2 cellular contexts compared by ENCODE assay signal in genomic region chr15:69885182-69886041, GRCh38.
TF ChIP-seq lines count a peak whose summit lies in the region.

No MANE protein-coding gene starts in this region.

TF ChIP-seq in GM23338, 12 proteins besides CTCF, POLR2A, EP300 and RAD21:
- TF ChIP-seq ZNF331 (CRISPR knock-in tag; IDR thresholded peaks at IDR 0.05; ENCODE audit: low read depth) = no peak
- TF ChIP-seq ETS1 (IDR thresholded peaks at IDR 0.05) = no peak
- TF ChIP-seq ZNF462 (CRISPR knock-in tag; IDR thresholded peaks at IDR 0.05) = no peak
- TF ChIP-seq STAT1 (IDR thresholded peaks at IDR 0.05; ENCODE audit: unreplicated experiment) = no peak
- TF ChIP-seq EZH2 (IDR thresholded peaks at IDR 0.05; ENCODE audit: low read depth, unreplicated experiment) = no peak
- no peak for TF ChIP-seq EZH2phosphoT487 (IDR thresholded peaks at IDR 0.05; ENCODE audit: unreplicated experiment)
- TF ChIP-seq JUNB (IDR thresholded peaks at IDR 0.05; ENCODE audit: unreplicated experiment) = no peak
- TF ChIP-seq POLR2AphosphoS5 (IDR thresholded peaks at IDR 0.05; ENCODE audit: low read depth) = no peak

TF ChIP-seq in endothelial cell of umbilical vein, 7 proteins besides CTCF, POLR2A, EP300 and RAD21:
- no peak for TF ChIP-seq MYC (IDR thresholded peaks at IDR 0.05; ENCODE audit: low read depth, low read length)
TF ChIP-seq in endothelial cell of umbilical vein: peak in this region for 0.
